ENCODE assay signal across 19 cellular contexts in genomic region chr9:35792826-35793225, GRCh38. TPM values are rescaled to one million over a fixed set of nuclear protein-coding genes. Genes with fewer than 3 reads are reported as not detected.
DNase-seq lines count a peak whose midpoint lies in the region; ATAC-seq and TF ChIP-seq lines count a peak whose summit lies in the region.
"Had no signal": no experiment of that assay in that cellular context is flagged by ENCODE, and none has a peak within 500 bp of the region (broad histone marks: within the 10 kb centered on the region; RNA-seq: fewer than 3 reads in every experiment).

No MANE protein-coding gene starts in this region.

- TF ChIP-seq CTCF in neural progenitor cell (IDR thresholded peaks at IDR 0.05) (no peak), type B pancreatic cell (conservative IDR thresholded peaks at IDR 0.05) (no peak), PC-9 (conservative IDR thresholded peaks at IDR 0.05) (no peak)

- no peaks in the 10 kb centered on the region for H3K9me3 ChIP-seq in neural progenitor cell (ENCODE audit: low read depth)
- H3K9me3 ChIP-seq in PC-9 (ENCODE audit: insufficient read depth, low read depth), result no peaks in the 10 kb centered on the region
- H3K9me3 ChIP-seq: testis had no signal

- no peak overlapping the region for H3K4me3 ChIP-seq in neural progenitor cell
- no peak overlapping the region for H3K4me3 ChIP-seq in PC-9
- H3K4me3 ChIP-seq: GM12878, lung had no signal

- DNase-seq in T-helper 2 cell treated with Interferon-gamma antibody and Interleukin-4, amounts not matched to agents 5 μg/mL and 100 μg/mL, for 36 hours (ENCODE audit: low spot score), result no peak
- DNase-seq in T-helper 2 cell (no peak), neural progenitor cell (ENCODE audit: low spot score) (no peak), type B pancreatic cell (ENCODE audit: extremely low spot score, unreplicated experiment) (no peak), PC-9 (no peak)
- DNase-seq in effector memory CD8-positive, alpha-beta T cell, result no peak
- DNase-seq in activated effector memory CD4-positive, alpha-beta T cell treated with Interleukin-2 at 50 U/mL for 16 hours, result no peak
- DNase-seq: activated CD4-positive, alpha-beta T cell treated with anti-CD3 and anti-CD28 coated beads for 1 hour; CD8-positive, alpha-beta T cell; cerebellar nuclear complex; Kasumi-1; NCI-H1694 treated with DMSO at 0.1 percent for 48 hours; stimulated activated CD4-positive, alpha-beta T cell treated with anti-CD3 and anti-CD28 coated beads, Interleukin-15, amount 100 ng/mL, for 24 hours; SW 1271; testis had no signal

- H3K4me1 ChIP-seq in neural progenitor cell (peaks cover 8% of the 10 kb centered on the region), PC-9 (replicated peaks; ENCODE audit: insufficient read depth) (0 out of 2 replicates have a peak, but pooled peaks cover 7% of the 10 kb centered on the region)

- H3K36me3 Mint-ChIP-seq in T-helper 2 cell treated with Interferon-gamma antibody and Interleukin-4, amounts not matched to agents 5 μg/mL and 100 μg/mL, for 36 hours (ENCODE audit: low read depth), result peaks cover 1% of the 10 kb centered on the region
- peaks cover 9% of the 10 kb centered on the region for H3K36me3 Mint-ChIP-seq in effector memory CD8-positive, alpha-beta T cell (ENCODE audit: insufficient read depth)
- H3K36me3 Mint-ChIP-seq in neural progenitor cell (no peaks in the 10 kb centered on the region), type B pancreatic cell (no peaks in the 10 kb centered on the region)

- H3K4me1 Mint-ChIP-seq in T-helper 2 cell treated with Interferon-gamma antibody and Interleukin-4, amounts not matched to agents 5 μg/mL and 100 μg/mL, for 36 hours (ENCODE audit: low read depth), result peaks cover 25% of the 10 kb centered on the region
- peaks cover 9 to 12% of the 10 kb centered on the region in 2 donors for H3K4me1 Mint-ChIP-seq in effector memory CD8-positive, alpha-beta T cell (ENCODE audit: low read depth in 2 of 2)
- H3K4me1 Mint-ChIP-seq in neural progenitor cell (peaks cover 21% of the 10 kb centered on the region), type B pancreatic cell (ENCODE audit: unreplicated experiment) (peaks cover 27% of the 10 kb centered on the region)

- no peak overlapping the region for H3K9ac ChIP-seq in neural progenitor cell

- CTCF ChIA-PET in PC-9 (lab: Charles Lee), result no interaction called here

- H3K79me2 ChIP-seq in neural progenitor cell (ENCODE audit: low read depth) (no peaks in the 10 kb centered on the region), PC-9 (ENCODE audit: low read depth) (no peaks in the 10 kb centered on the region)

- peak overlapping the region; percentile 67 for H3K27ac Mint-ChIP-seq in T-helper 2 cell treated with Interferon-gamma antibody and Interleukin-4, amounts not matched to agents 5 μg/mL and 100 μg/mL, for 36 hours
- peak overlapping the region; percentile 64 to 74 for H3K27ac Mint-ChIP-seq in effector memory CD8-positive, alpha-beta T cell
- H3K27ac Mint-ChIP-seq in neural progenitor cell, result no peak overlapping the region
- H3K27ac Mint-ChIP-seq in type B pancreatic cell, result no peak overlapping the region
- H3K27ac Mint-ChIP-seq: CD8-positive, alpha-beta T cell had no signal

- no peaks in the 10 kb centered on the region for H3K27me3 ChIP-seq in neural progenitor cell
- H3K27me3 ChIP-seq in PC-9 (ENCODE audit: insufficient read depth, low read depth), result no peaks in the 10 kb centered on the region
- H3K27me3 ChIP-seq: testis had no signal

- H4K20me1 ChIP-seq in neural progenitor cell (ENCODE audit: low read depth) (no peaks in the 10 kb centered on the region), PC-9 (ENCODE audit: insufficient read depth) (no peaks in the 10 kb centered on the region)

- no TSS peak for BruUV-seq in PC-9 (replicated peaks; lab: Mats Ljungman, UMichigan)

- intact Hi-C loops in PC-9 (cut with micrococcal nuclease; ENCODE audit: unreplicated experiment), result no loop called here

- no peaks in the 10 kb centered on the region for H3K9me2 ChIP-seq in PC-9 (ENCODE audit: insufficient read depth)

- H2AFZ ChIP-seq in neural progenitor cell (replicated peaks), result no peak overlapping the region
- no peak overlapping the region for H2AFZ ChIP-seq in PC-9

- H3K9me3 Mint-ChIP-seq in T-helper 2 cell treated with Interferon-gamma antibody and Interleukin-4, amounts not matched to agents 5 μg/mL and 100 μg/mL, for 36 hours, result no peaks in the 10 kb centered on the region
- no peaks in the 10 kb centered on the region for H3K9me3 Mint-ChIP-seq in effector memory CD8-positive, alpha-beta T cell
- H3K9me3 Mint-ChIP-seq in neural progenitor cell, result no peaks in the 10 kb centered on the region
- H3K9me3 Mint-ChIP-seq in type B pancreatic cell, result no peaks in the 10 kb centered on the region
- H3K9me3 Mint-ChIP-seq: CD8-positive, alpha-beta T cell had no signal

- H3K4me2 ChIP-seq in neural progenitor cell (no peak overlapping the region), PC-9 (no peak overlapping the region)

- no peaks in the 10 kb centered on the region for H3K27me3 Mint-ChIP-seq in T-helper 2 cell treated with Interferon-gamma antibody and Interleukin-4, amounts not matched to agents 5 μg/mL and 100 μg/mL, for 36 hours (ENCODE audit: low read depth)
- H3K27me3 Mint-ChIP-seq in effector memory CD8-positive, alpha-beta T cell, result no peaks in the 10 kb centered on the region
- peaks cover 6% of the 10 kb centered on the region for H3K27me3 Mint-ChIP-seq in neural progenitor cell (ENCODE audit: insufficient read depth, low read depth)
- H3K27me3 Mint-ChIP-seq in type B pancreatic cell, result peaks cover 7% of the 10 kb centered on the region

- no peak overlapping the region for H3K4me3 Mint-ChIP-seq in T-helper 2 cell treated with Interferon-gamma antibody and Interleukin-4, amounts not matched to agents 5 μg/mL and 100 μg/mL, for 36 hours
- no peak overlapping the region for H3K4me3 Mint-ChIP-seq in effector memory CD8-positive, alpha-beta T cell
- peak overlapping the region; percentile 72 for H3K4me3 Mint-ChIP-seq in neural progenitor cell
- peak overlapping the region; percentile 68 for H3K4me3 Mint-ChIP-seq in type B pancreatic cell
- H3K4me3 Mint-ChIP-seq: CD8-positive, alpha-beta T cell had no signal

- peaks cover 6% of the 10 kb centered on the region for H3F3A ChIP-seq in neural progenitor cell (ENCODE audit: low read depth)
- H3F3A ChIP-seq in PC-9 (ENCODE audit: insufficient read depth, low read depth), result no peaks in the 10 kb centered on the region; the same call in 1 of the 2 replicates

- POLR2A ChIA-PET in PC-9 (lab: Charles Lee; ENCODE audit: unreplicated experiment), result no interaction called here

- H3K36me3 ChIP-seq in neural progenitor cell, result no peaks in the 10 kb centered on the region
- H3K36me3 ChIP-seq in PC-9 (ENCODE audit: low read depth), result no peaks in the 10 kb centered on the region

- ATAC-seq in effector memory CD8-positive, alpha-beta T cell (replicated peaks), result no peak
- no peak for ATAC-seq in HG03457 (IDR thresholded peaks at IDR 0.05; ENCODE audit: unreplicated experiment)
- ATAC-seq: CD8-positive, alpha-beta T cell; GM12878 had no signal

- H3K27ac ChIP-seq in neural progenitor cell, result no peak overlapping the region
- no peak overlapping the region for H3K27ac ChIP-seq in PC-9
- H3K27ac ChIP-seq: 22Rv1, testis had no signal

RNA-seq across cellular contexts. Expression of gene NPR2, which starts 1.4 kb away (rescaled TPM):
- total RNA-seq in neural progenitor cell (ENCODE audit: low replicate concordance) (5.6 and 8.6 TPM in 2 replicates), type B pancreatic cell (ENCODE audit: low replicate concordance) (4.2 and 23.3 TPM in 2 replicates), PC-9 (2021) (11.3 and 12.2 TPM in 2 replicates)

RNA-seq across cellular contexts. Expression of gene SPAG8, which starts 19.2 kb away (rescaled TPM):
- total RNA-seq in neural progenitor cell (ENCODE audit: low replicate concordance), result 1.3 and 1.6 TPM in 2 replicates
- total RNA-seq in type B pancreatic cell (ENCODE audit: low replicate concordance), result 0.71 and 14.2 TPM in 2 replicates
- 0.48 and 1.0 TPM in 2 replicates for total RNA-seq in PC-9 (2021)

RNA-seq across cellular contexts. Expression of gene HINT2, which starts 22.0 kb away (rescaled TPM):
- total RNA-seq in neural progenitor cell (ENCODE audit: low replicate concordance), result 21.8 and 35.9 TPM in 2 replicates
- 41.7 and 51.1 TPM in 2 replicates for total RNA-seq in type B pancreatic cell (ENCODE audit: low replicate concordance)
- 53.1 and 73.9 TPM in 2 replicates for total RNA-seq in PC-9 (2021)

RNA-seq across cellular contexts. Expression of gene FAM221B, which starts 35.7 kb away (rescaled TPM):
- total RNA-seq in neural progenitor cell (ENCODE audit: low replicate concordance) (not detected in 2 replicates), type B pancreatic cell (ENCODE audit: low replicate concordance) (1.1 TPM in 1 of 2 replicates, not detected in the other), PC-9 (2021) (not detected in 2 replicates)
- total RNA-seq: CD8-positive, alpha-beta T cell; GM12878 had no signal

RNA-seq across cellular contexts. Expression of gene TMEM8B, which starts 36.2 kb away (rescaled TPM):
- total RNA-seq in neural progenitor cell (ENCODE audit: low replicate concordance) (4.8 and 11.2 TPM in 2 replicates), type B pancreatic cell (ENCODE audit: low replicate concordance) (13.8 and 27.2 TPM in 2 replicates), PC-9 (2021) (6.3 and 6.4 TPM in 2 replicates)

Comparison
In these comparisons a context has a peak if more than half of its experiments do, and no peak if none do; other contexts are left out.
1. H3K27ac Mint-ChIP-seq: peak in T-helper 2 cell treated with Interferon-gamma antibody and Interleukin-4, amounts not matched to agents 5 μg/mL and 100 μg/mL, for 36 hours (single experiment) and effector memory CD8-positive, alpha-beta T cell (2 of 2); none in neural progenitor cell (single experiment) and type B pancreatic cell (single experiment).
2. H3K4me3 Mint-ChIP-seq: peak in neural progenitor cell (single experiment) and type B pancreatic cell (single experiment); none in T-helper 2 cell treated with Interferon-gamma antibody and Interleukin-4, amounts not matched to agents 5 μg/mL and 100 μg/mL, for 36 hours (single experiment) and effector memory CD8-positive, alpha-beta T cell (0 of 2).